21 cellular contexts compared by ENCODE assay signal in genomic region chr5:67238191-67238590, GRCh38. TPM values are rescaled to one million over a fixed set of nuclear protein-coding genes. Genes with fewer than 3 reads are reported as not detected.
DNase-seq lines count a peak whose midpoint lies in the region; ATAC-seq and TF ChIP-seq lines count a peak whose summit lies in the region.
"Had no signal": no experiment of that assay in that cellular context is flagged by ENCODE, and none has a peak within 500 bp of the region (broad histone marks: within the 10 kb centered on the region; RNA-seq: fewer than 3 reads in every experiment).

No MANE protein-coding gene starts in this region.

- ATAC-seq in HG02623 (IDR thresholded peaks at IDR 0.05; ENCODE audit: unreplicated experiment) (no peak), HG02610 (IDR thresholded peaks at IDR 0.05; ENCODE audit: unreplicated experiment) (no peak)
- ATAC-seq in activated T-cell treated with anti-CD3 and anti-CD28 coated beads, Interleukin-2, amount 50 U/mL, for 72 hours (replicated peaks in 1 of 2) = no peak
- ATAC-seq: naive thymus-derived CD8-positive, alpha-beta T cell had no signal

- no peak overlapping the region for H3K4me3 Mint-ChIP-seq in activated T-cell treated with anti-CD3 and anti-CD28 coated beads, Interleukin-2, amount 50 U/mL, for 72 hours
- H3K4me3 Mint-ChIP-seq: naive thymus-derived CD8-positive, alpha-beta T cell had no signal

- peaks cover 18% of the 10 kb centered on the region for H3K27me3 Mint-ChIP-seq in activated T-cell treated with anti-CD3 and anti-CD28 coated beads, Interleukin-2, amount 50 U/mL, for 72 hours (ENCODE audit: low read depth)

- H3K36me3 Mint-ChIP-seq in activated T-cell treated with anti-CD3 and anti-CD28 coated beads, Interleukin-2, amount 50 U/mL, for 72 hours (ENCODE audit: insufficient read depth in 2 of 2) = no peaks in the 10 kb centered on the region
- H3K36me3 Mint-ChIP-seq: naive thymus-derived CD8-positive, alpha-beta T cell had no signal

- no peaks in the 10 kb centered on the region for H3K9me3 ChIP-seq in stomach smooth muscle (ENCODE audit: control insufficient read depth in 2 of 2, low read length in 2 of 2)

- TF ChIP-seq CTCF in foreskin fibroblast (IDR thresholded peaks at IDR 0.05; ENCODE audit: low read depth, low read length) (no peak), GM13977 (IDR thresholded peaks at IDR 0.05; ENCODE audit: extremely low read depth, insufficient read depth, missing control alignments) (no peak)

- peak; percentile 75 for DNase-seq in EL
- DNase-seq in RPMI7951 (ENCODE audit: low read depth) = peak; percentile 85
- DNase-seq in foreskin fibroblast = peak; percentile 78 to 87
- DNase-seq in GM13977 (ENCODE audit: low spot score) = no peak
- DNase-seq in activated T-cell treated with anti-CD3 and anti-CD28 coated beads, Interleukin-2, amount 50 U/mL, for 72 hours = no peak
- DNase-seq: activated CD4-positive, alpha-beta T cell treated with anti-CD3 and anti-CD28 coated beads, Interleukin-2, amount 50 U/mL, for 48 hours; activated naive CD4-positive, alpha-beta T cell treated with Interleukin-2 at 50 U/mL for 16 hours; DND-41; hippocampal formation; naive thymus-derived CD8-positive, alpha-beta T cell; NCI-H1436 treated with DMSO at 0.1 percent for 48 hours; NCI-H2171; posterior cingulate gyrus; small intestine; stimulated activated CD4-positive, alpha-beta T cell treated with anti-CD3 and anti-CD28 coated beads, Interleukin-4, amount 100 ng/mL, for 4 hours; substantia nigra; T-helper 2 cell had no signal

- peak overlapping the region; percentile 71 for H3K27ac ChIP-seq in stomach smooth muscle (ENCODE audit: low read length)

- in situ Hi-C loops in GM13977 (cut with MboI; ENCODE audit: low pct_unique_long_range_greater_than_20kb, low sequenced_read_pairs, unreplicated experiment) = no loop called here

- no peaks in the 10 kb centered on the region for H3K9me3 Mint-ChIP-seq in activated T-cell treated with anti-CD3 and anti-CD28 coated beads, Interleukin-2, amount 50 U/mL, for 72 hours
- H3K9me3 Mint-ChIP-seq: naive thymus-derived CD8-positive, alpha-beta T cell had no signal

- H3K4me1 Mint-ChIP-seq in activated T-cell treated with anti-CD3 and anti-CD28 coated beads, Interleukin-2, amount 50 U/mL, for 72 hours (ENCODE audit: low read depth) = peaks cover 9% of the 10 kb centered on the region

- H3K36me3 ChIP-seq in stomach smooth muscle (ENCODE audit: control insufficient read depth in 2 of 2, insufficient read depth in 2 of 2, low read length in 2 of 2) = no peaks in the 10 kb centered on the region

- peaks cover 17% of the 10 kb centered on the region for H3K4me1 ChIP-seq in stomach smooth muscle (ENCODE audit: control insufficient read depth, insufficient read depth, low read length)

- no peaks in the 10 kb centered on the region for H3K27me3 ChIP-seq in stomach smooth muscle (ENCODE audit: control insufficient read depth in 1 of 2, insufficient read depth in 2 of 2, low read length in 2 of 2)

- H3K4me3 ChIP-seq in foreskin fibroblast (ENCODE audit: low read depth in 1 of 2, low read length in 2 of 2) (no peak overlapping the region), stomach smooth muscle (ENCODE audit: low read length in 2 of 2) (peak overlapping the region in 1 of 2 donors; percentile 47)

- peak overlapping the region in 1 of 2 donors; percentile 21 for H3K9ac ChIP-seq in stomach smooth muscle (ENCODE audit: low read length in 2 of 2)

- H3K27ac Mint-ChIP-seq in activated T-cell treated with anti-CD3 and anti-CD28 coated beads, Interleukin-2, amount 50 U/mL, for 72 hours = no peak overlapping the region

RNA-seq across cellular contexts. Expression of gene CD180, which starts 41.6 kb away (rescaled TPM):
- total RNA-seq in RPMI7951 (2014; rRNA removed; shearing (Covaris generic)) = under 0.01 TPM in 1 of 2 replicates, not detected in the other
- total RNA-seq in activated T-cell treated with anti-CD3 and anti-CD28 coated beads, Interleukin-2, amount 50 U/mL, for 72 hours = under 1 TPM; 0.05 to 0.14 TPM
- total RNA-seq: SK-MEL-5 had no signal

Comparison
In these comparisons a context has a peak if more than half of its experiments do, and no peak if none do; other contexts are left out.
1. DNase-seq: peak in EL (single experiment), RPMI7951 (single experiment) and foreskin fibroblast (2 of 2); none in GM13977 (single experiment) and activated T-cell treated with anti-CD3 and anti-CD28 coated beads, Interleukin-2, amount 50 U/mL, for 72 hours (0 of 2).